7 cellular contexts compared by ENCODE assay signal in the genomic region with DNA sequence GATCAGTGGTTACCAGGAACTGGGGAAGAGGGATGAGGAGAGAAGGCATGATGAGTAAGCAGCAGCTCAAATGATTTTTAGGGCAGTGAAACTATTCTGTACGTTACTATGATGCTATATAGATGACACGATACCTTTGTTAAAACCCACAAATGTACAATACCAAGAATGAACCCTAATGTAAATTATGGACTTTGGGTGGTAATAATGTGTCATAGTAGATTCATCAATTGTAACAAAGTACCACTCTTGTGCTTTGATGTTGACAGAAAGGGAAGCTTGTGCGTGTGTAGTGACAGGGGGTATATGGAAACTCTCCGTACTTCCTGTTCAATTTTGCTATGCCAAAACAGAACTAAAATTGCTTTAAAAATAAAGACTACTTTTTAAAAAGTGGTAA. TPM values are rescaled to one million over a fixed set of nuclear protein-coding genes. Genes with fewer than 3 reads are reported as not detected.
DNase-seq lines count a peak whose midpoint lies in the region; ATAC-seq and TF ChIP-seq lines count a peak whose summit lies in the region.
"Not testable (repeated sequence)": the region's sequence is repeated elsewhere in the genome, so short reads cannot be mapped to it uniquely, and the experiment has no call there.

No MANE protein-coding gene starts in this region.

- H3K36me3 ChIP-seq in cardiac muscle cell = peaks cover 24% of the 10 kb centered on the region

- POLR2A ChIA-PET in CD4-positive, alpha-beta T cell (lab: Charles Lee) = interaction anchor here (0.6 to 2.7 kb wide), 2 partner anchors 8 to 22 kb away, joined by 4 to 6 read pairs; no protein-coding TSS in a partner anchor
- POLR2A ChIA-PET in activated B cell treated with CpG ODN at 0.5 μM for 24 hours (lab: Charles Lee) = interaction anchor here (0.8 kb wide), 1 partner anchor 55 kb away, joined by 3 read pairs; a partner anchor contains a TSS
- POLR2A ChIA-PET in activated naive CD8-positive, alpha-beta T cell treated with anti-CD3 and anti-CD28 coated beads, Interleukin-2, amount 10 ng/mL, durations not matched to agents 7 days and 5 days (lab: Charles Lee) = interaction anchor here (0.6 to 2.0 kb wide), 3 partner anchors 83 to 767 kb away, joined by 3 to 4 read pairs (median 3); a partner anchor contains a TSS

- not testable (repeated sequence) for H3K9me3 Mint-ChIP-seq in CD4-positive, alpha-beta T cell; activated B cell treated with CpG ODN at 0.5 μM for 24 hours; activated T-cell treated with anti-CD3 and anti-CD28 coated beads, Interleukin-2, amount 50 U/mL, for 4 hours; activated naive CD8-positive, alpha-beta T cell treated with anti-CD3 and anti-CD28 coated beads, Interleukin-2, amount 10 ng/mL, durations not matched to agents 7 days and 5 days; natural killer cell

- H3K27ac Mint-ChIP-seq in CD4-positive, alpha-beta T cell = peak overlapping the region; percentile 89
- H3K27ac Mint-ChIP-seq in activated B cell treated with CpG ODN at 0.5 μM for 24 hours (peak overlapping the region; percentile 80), natural killer cell (peak overlapping the region; percentile 9 to 39)
- H3K27ac Mint-ChIP-seq in activated naive CD8-positive, alpha-beta T cell treated with anti-CD3 and anti-CD28 coated beads, Interleukin-2, amount 10 ng/mL, durations not matched to agents 7 days and 5 days = peak overlapping the region; percentile 82

- peaks cover 76% of the 10 kb centered on the region for H3K36me3 Mint-ChIP-seq in CD4-positive, alpha-beta T cell (ENCODE audit: low read depth)
- H3K36me3 Mint-ChIP-seq in activated B cell treated with CpG ODN at 0.5 μM for 24 hours (ENCODE audit: low read depth) (peaks cover 74% of the 10 kb centered on the region), natural killer cell (peaks cover 15% of the 10 kb centered on the region)
- peaks cover 41% of the 10 kb centered on the region for H3K36me3 Mint-ChIP-seq in activated T-cell treated with anti-CD3 and anti-CD28 coated beads, Interleukin-2, amount 50 U/mL, for 4 hours (ENCODE audit: insufficient read depth)
- H3K36me3 Mint-ChIP-seq in activated naive CD8-positive, alpha-beta T cell treated with anti-CD3 and anti-CD28 coated beads, Interleukin-2, amount 10 ng/mL, durations not matched to agents 7 days and 5 days = peaks cover 24% of the 10 kb centered on the region

- H3K27me3 ChIP-seq in CD4-positive, alpha-beta T cell (ENCODE audit: control insufficient read depth, insufficient read depth, low read length); cardiac muscle cell: not testable (repeated sequence)

- not testable (repeated sequence) for H3K27ac ChIP-seq in CD4-positive, alpha-beta T cell (ENCODE audit: low read depth, low read length)
- peak overlapping the region; percentile 41 for H3K27ac ChIP-seq in cardiac muscle cell

- H3K4me1 ChIP-seq in cardiac muscle cell (ENCODE audit: low read depth) = not testable (repeated sequence)

- not testable (repeated sequence) for H3K4me3 Mint-ChIP-seq in CD4-positive, alpha-beta T cell; activated B cell treated with CpG ODN at 0.5 μM for 24 hours; natural killer cell
- H3K4me3 Mint-ChIP-seq in activated T-cell treated with anti-CD3 and anti-CD28 coated beads, Interleukin-2, amount 50 U/mL, for 4 hours = peak overlapping the region; percentile 41
- peak overlapping the region; percentile 76 for H3K4me3 Mint-ChIP-seq in activated naive CD8-positive, alpha-beta T cell treated with anti-CD3 and anti-CD28 coated beads, Interleukin-2, amount 10 ng/mL, durations not matched to agents 7 days and 5 days

- ATAC-seq in CD4-positive, alpha-beta T cell (ENCODE audit: poor library complexity) = peak; percentile 90
- peak; percentile 45 for ATAC-seq in activated B cell treated with CpG ODN at 0.5 μM for 24 hours (ENCODE audit: low read depth)
- ATAC-seq in activated T-cell treated with anti-CD3 and anti-CD28 coated beads, Interleukin-2, amount 50 U/mL, for 4 hours = peak; percentile 92 to 95
- peak; percentile 71 for ATAC-seq in activated naive CD8-positive, alpha-beta T cell treated with anti-CD3 and anti-CD28 coated beads, Interleukin-2, amount 10 ng/mL, durations not matched to agents 7 days and 5 days (ENCODE audit: low read depth)
- ATAC-seq in natural killer cell = not testable (repeated sequence)

- H3K27me3 Mint-ChIP-seq in CD4-positive, alpha-beta T cell; activated B cell treated with CpG ODN at 0.5 μM for 24 hours; activated T-cell treated with anti-CD3 and anti-CD28 coated beads, Interleukin-2, amount 50 U/mL, for 4 hours (ENCODE audit: low read depth); activated naive CD8-positive, alpha-beta T cell treated with anti-CD3 and anti-CD28 coated beads, Interleukin-2, amount 10 ng/mL, durations not matched to agents 7 days and 5 days; natural killer cell (ENCODE audit: low read depth in 2 of 2): not testable (repeated sequence)

- intact Hi-C loops in CD4-positive, alpha-beta T cell (cut with DNase I, micrococcal nuclease) = loop anchor here in 1 of 2 experiments (10.0 kb wide), 1 partner anchor 46 kb away; no protein-coding TSS in a partner anchor
- intact Hi-C loops in activated B cell treated with CpG ODN at 0.5 μM for 24 hours (cut with micrococcal nuclease); natural killer cell (cut with micrococcal nuclease): not testable (repeated sequence)

- CTCF ChIA-PET in CD4-positive, alpha-beta T cell (lab: Charles Lee) = interaction anchor here (1.0 to 1.5 kb wide), 4 partner anchors 11 to 108 kb away, joined by 3 read pairs; no protein-coding TSS in a partner anchor
- CTCF ChIA-PET in activated B cell treated with CpG ODN at 0.5 μM for 24 hours (lab: Charles Lee) = interaction anchor here (1.3 kb wide), 1 partner anchor 121 kb away, joined by 3 read pairs; no protein-coding TSS in a partner anchor

- H3K9me3 ChIP-seq in CD4-positive, alpha-beta T cell (ENCODE audit: control insufficient read depth, low read length); cardiac muscle cell (ENCODE audit: low read depth): not testable (repeated sequence)

- peaks cover 19% of the 10 kb centered on the region for H3K4me1 Mint-ChIP-seq in CD4-positive, alpha-beta T cell (ENCODE audit: low read depth)
- peaks cover 20% of the 10 kb centered on the region for H3K4me1 Mint-ChIP-seq in activated B cell treated with CpG ODN at 0.5 μM for 24 hours
- peaks cover 33% of the 10 kb centered on the region for H3K4me1 Mint-ChIP-seq in activated T-cell treated with anti-CD3 and anti-CD28 coated beads, Interleukin-2, amount 50 U/mL, for 4 hours (ENCODE audit: low read depth)
- peaks cover 15% of the 10 kb centered on the region for H3K4me1 Mint-ChIP-seq in activated naive CD8-positive, alpha-beta T cell treated with anti-CD3 and anti-CD28 coated beads, Interleukin-2, amount 10 ng/mL, durations not matched to agents 7 days and 5 days
- peaks cover 8 to 24% of the 10 kb centered on the region in 2 donors for H3K4me1 Mint-ChIP-seq in natural killer cell

- not testable (repeated sequence) for DNase-seq in CD4-positive, alpha-beta T cell; activated B cell treated with CpG ODN at 0.5 μM for 24 hours; activated T-cell treated with anti-CD3 and anti-CD28 coated beads, Interleukin-2, amount 50 U/mL, for 4 hours; activated naive CD8-positive, alpha-beta T cell treated with anti-CD3 and anti-CD28 coated beads, Interleukin-2, amount 10 ng/mL, durations not matched to agents 7 days and 5 days; cardiac muscle cell (ENCODE audit: low read depth in 1 of 2, low spot score in 1 of 2); natural killer cell
- peak; percentile 68 for DNase-seq in MV-4-11 (lab: John Stamatoyannopoulos, UW)

- TF ChIP-seq CTCF in CD4-positive, alpha-beta T cell (IDR thresholded peaks at IDR 0.05); activated B cell treated with CpG ODN at 0.5 μM for 24 hours (IDR thresholded peaks at IDR 0.05); cardiac muscle cell (IDR thresholded peaks at IDR 0.05; ENCODE audit: low read depth, low read length); natural killer cell (IDR thresholded peaks at IDR 0.05): not testable (repeated sequence)

- H3K4me3 ChIP-seq in cardiac muscle cell = not testable (repeated sequence)

RNA-seq across cellular contexts. Expression of a gene that starts 51.6 kb away (rescaled TPM):
- 100 to 1,000 TPM; 163 to 170 TPM for total RNA-seq in CD4-positive, alpha-beta T cell
- total RNA-seq in activated B cell treated with CpG ODN at 0.5 μM for 24 hours = 79.8 and 98.6 TPM in 2 replicates
- total RNA-seq in activated T-cell treated with anti-CD3 and anti-CD28 coated beads, Interleukin-2, amount 50 U/mL, for 4 hours = 10 to 100 TPM; 75.5 to 86.9 (median 80.7) TPM
- 100 to 1,000 TPM; 165 to 178 TPM for total RNA-seq in activated naive CD8-positive, alpha-beta T cell treated with anti-CD3 and anti-CD28 coated beads, Interleukin-2, amount 10 ng/mL, durations not matched to agents 7 days and 5 days
- total RNA-seq in cardiac muscle cell = 10.6 and 14.2 TPM in 2 replicates
- polyA plus RNA-seq in cardiac muscle cell = 7.8 and 8.3 TPM in 2 replicates
- 100 to 1,000 TPM; 453 to 536 (median 532) TPM for total RNA-seq in natural killer cell

RNA-seq across cellular contexts. Expression of a gene that starts 54.5 kb away (rescaled TPM):
- 10 to 100 TPM; 57.5 to 59.5 TPM for total RNA-seq in CD4-positive, alpha-beta T cell
- total RNA-seq in activated B cell treated with CpG ODN at 0.5 μM for 24 hours (93.8 and 98.4 TPM in 2 replicates), cardiac muscle cell (43.9 and 53.8 TPM in 2 replicates), natural killer cell (100 to 1,000 TPM; 104 to 114 (median 111) TPM)
- total RNA-seq in activated T-cell treated with anti-CD3 and anti-CD28 coated beads, Interleukin-2, amount 50 U/mL, for 4 hours = 10 to 100 TPM; 75.9 to 77.6 (median 76.5) TPM
- 10 to 100 TPM; 58.6 to 60.0 TPM for total RNA-seq in activated naive CD8-positive, alpha-beta T cell treated with anti-CD3 and anti-CD28 coated beads, Interleukin-2, amount 10 ng/mL, durations not matched to agents 7 days and 5 days
- polyA plus RNA-seq in cardiac muscle cell = 73.1 and 78.4 TPM in 2 replicates

Comparison
In these comparisons a context has a peak if more than half of its experiments do, and no peak if none do; other contexts are left out.
1. H3K27ac Mint-ChIP-seq: peak in every context shown above with its lines; median percentile 89 in CD4-positive, alpha-beta T cell; 82 in activated naive CD8-positive, alpha-beta T cell treated with anti-CD3 and anti-CD28 coated beads, Interleukin-2, amount 10 ng/mL, durations not matched to agents 7 days and 5 days; 80 in activated B cell treated with CpG ODN at 0.5 μM for 24 hours; 24 in natural killer cell.